In genomic region chrX:79140731-79141130, GRCh38 we compare ENCODE assay signal across 31 cellular contexts. TPM values are rescaled to one million over a fixed set of nuclear protein-coding genes. Genes with fewer than 3 reads are reported as not detected.
"Had no signal": no experiment of that assay in that cellular context is flagged by ENCODE, and none has a peak within 500 bp of the region (broad histone marks: within the 10 kb centered on the region; RNA-seq: fewer than 3 reads in every experiment).

No MANE protein-coding gene starts in this region.

- H3K4me3 ChIP-seq: esophagus muscularis mucosa, left lung, lung, neural progenitor cell, sigmoid colon, smooth muscle cell, uterus had no signal

- H3K4me1 ChIP-seq: esophagus muscularis mucosa, neural progenitor cell, sigmoid colon, uterus had no signal

- ATAC-seq: activated T-cell treated with anti-CD3 and anti-CD28 coated beads, Interleukin-2, amount 50 U/mL, for 72 hours; effector memory CD8-positive, alpha-beta T cell; left lung; naive thymus-derived CD8-positive, alpha-beta T cell; stimulated activated naive B cell treated with anti-CD40 and anti-IgM and Interleukin-4, amounts not matched to agents 10 μg/mL and 1 μg/mL and 100 μg/mL, for 72 hours had no signal

- H3K27ac ChIP-seq: esophagus muscularis mucosa, left lung, neural progenitor cell, sigmoid colon, uterus had no signal

- H3K27me3 ChIP-seq: esophagus muscularis mucosa, left lung, neural progenitor cell, sigmoid colon, uterus had no signal

- H3K27ac Mint-ChIP-seq: activated CD4-positive, alpha-beta memory T cell treated with anti-CD3 and anti-CD28 coated beads, Interleukin-2, amount 10 ng/mL, durations not matched to agents 7 days and 5 days; activated naive CD4-positive, alpha-beta T cell treated with anti-CD3 and anti-CD28 coated beads, Interleukin-2, amount 50 U/mL, for 24 hours; activated T-cell treated with anti-CD3 and anti-CD28 coated beads, Interleukin-2, amount 50 U/mL, for 72 hours; brain; dendritic cell treated with granulocyte-macrophage colony-stimulating factor and Interleukin-4, amounts not matched to agents 40 ng/mL and 50 ng/mL, for 4 days; effector memory CD8-positive, alpha-beta T cell; mesothelial cell of epicardium; neural progenitor cell; progenitor cell of endocrine pancreas; stimulated activated naive B cell treated with anti-CD40 and anti-IgM and Interleukin-4, amounts not matched to agents 10 μg/mL and 1 μg/mL and 100 μg/mL, for 72 hours had no signal

- H3K36me3 Mint-ChIP-seq: brain, mesothelial cell of epicardium, neural progenitor cell had no signal

- DNase-seq: activated CD4-positive, alpha-beta memory T cell treated with anti-CD3 and anti-CD28 coated beads, Interleukin-2, amount 10 ng/mL, durations not matched to agents 7 days and 5 days; activated CD4-positive, alpha-beta T cell treated with anti-CD3 and anti-CD28 coated beads for 48 hours; activated effector memory CD4-positive, alpha-beta T cell treated with anti-CD3 and anti-CD28 coated beads, Interleukin-2, amount 50 U/mL, for 16 hours; activated T-cell treated with anti-CD3 and anti-CD28 coated beads, Interleukin-2, amount 50 U/mL, for 72 hours; aorta; effector memory CD8-positive, alpha-beta T cell; glutamatergic neuron; hippocampal formation; kidney glomerular epithelial cell; left lung; naive thymus-derived CD8-positive, alpha-beta T cell; retina; sigmoid colon; stimulated activated CD4-positive, alpha-beta T cell treated with anti-CD3 and anti-CD28 coated beads, Interleukin-15, amount 100 ng/mL, for 24 hours; stimulated activated CD4-positive, alpha-beta T cell treated with anti-CD3 and anti-CD28 coated beads, Interleukin-2, amount 100 ng/mL, for 48 hours; stimulated activated CD8-positive, alpha-beta memory T cell treated with anti-CD3 and anti-CD28 coated beads, Interleukin-4, amount 100 ng/mL, for 48 hours; stimulated activated naive B cell treated with anti-CD40 and anti-IgM and Interleukin-4, amounts not matched to agents 10 μg/mL and 1 μg/mL and 100 μg/mL, for 72 hours; trophoblast cell; uterus had no signal

- H3K27me3 Mint-ChIP-seq: activated CD4-positive, alpha-beta memory T cell treated with anti-CD3 and anti-CD28 coated beads, Interleukin-2, amount 10 ng/mL, durations not matched to agents 7 days and 5 days; activated naive CD4-positive, alpha-beta T cell treated with anti-CD3 and anti-CD28 coated beads, Interleukin-2, amount 50 U/mL, for 24 hours; dendritic cell treated with granulocyte-macrophage colony-stimulating factor and Interleukin-4, amounts not matched to agents 40 ng/mL and 50 ng/mL, for 4 days; effector memory CD8-positive, alpha-beta T cell; progenitor cell of endocrine pancreas; stimulated activated naive B cell treated with anti-CD40 and anti-IgM and Interleukin-4, amounts not matched to agents 10 μg/mL and 1 μg/mL and 100 μg/mL, for 72 hours had no signal

- FAIRE-seq: frontal cortex had no signal

- H3K36me3 ChIP-seq: esophagus muscularis mucosa, left lung, sigmoid colon, uterus had no signal

- H3K9me3 ChIP-seq: esophagus muscularis mucosa, left lung, sigmoid colon, uterus had no signal

- H2AFZ ChIP-seq: neural progenitor cell had no signal

- H3K4me1 Mint-ChIP-seq: brain, mesothelial cell of epicardium, neural progenitor cell had no signal

- H3K9me3 Mint-ChIP-seq: activated CD4-positive, alpha-beta memory T cell treated with anti-CD3 and anti-CD28 coated beads, Interleukin-2, amount 10 ng/mL, durations not matched to agents 7 days and 5 days; activated naive CD4-positive, alpha-beta T cell treated with anti-CD3 and anti-CD28 coated beads, Interleukin-2, amount 50 U/mL, for 24 hours; activated T-cell treated with anti-CD3 and anti-CD28 coated beads, Interleukin-2, amount 50 U/mL, for 72 hours; brain; dendritic cell treated with granulocyte-macrophage colony-stimulating factor and Interleukin-4, amounts not matched to agents 40 ng/mL and 50 ng/mL, for 4 days; effector memory CD8-positive, alpha-beta T cell; naive thymus-derived CD8-positive, alpha-beta T cell; neural progenitor cell had no signal

- H3K4me2 ChIP-seq: neural progenitor cell, smooth muscle cell had no signal

- H3K9ac ChIP-seq: neural progenitor cell had no signal

- H3K4me3 Mint-ChIP-seq: activated CD4-positive, alpha-beta memory T cell treated with anti-CD3 and anti-CD28 coated beads, Interleukin-2, amount 10 ng/mL, durations not matched to agents 7 days and 5 days; activated naive CD4-positive, alpha-beta T cell treated with anti-CD3 and anti-CD28 coated beads, Interleukin-2, amount 50 U/mL, for 24 hours; activated T-cell treated with anti-CD3 and anti-CD28 coated beads, Interleukin-2, amount 50 U/mL, for 72 hours; brain; dendritic cell treated with granulocyte-macrophage colony-stimulating factor and Interleukin-4, amounts not matched to agents 40 ng/mL and 50 ng/mL, for 4 days; effector memory CD8-positive, alpha-beta T cell; mesothelial cell of epicardium; naive thymus-derived CD8-positive, alpha-beta T cell; neural progenitor cell; stimulated activated naive B cell treated with anti-CD40 and anti-IgM and Interleukin-4, amounts not matched to agents 10 μg/mL and 1 μg/mL and 100 μg/mL, for 72 hours had no signal

RNA-seq across cellular contexts. Expression of gene GPR174, which starts 3.8 kb away (rescaled TPM):
- total RNA-seq: chondrocyte, frontal cortex, mesothelial cell of epicardium, osteoblast, progenitor cell of endocrine pancreas, smooth muscle cell had no signal
- polyA plus RNA-seq: aorta, smooth muscle cell had no signal
